9 cellular contexts compared by ENCODE assay signal in genomic region chr7:130493275-130493868, GRCh38. TPM values are rescaled to one million over a fixed set of nuclear protein-coding genes. Genes with fewer than 3 reads are reported as not detected.
DNase-seq lines count a peak whose midpoint lies in the region; ATAC-seq, FAIRE-seq and TF ChIP-seq lines count a peak whose summit lies in the region.
"Had no signal": no experiment of that assay in that cellular context is flagged by ENCODE, and none has a peak within 500 bp of the region (broad histone marks: within the 10 kb centered on the region; RNA-seq: fewer than 3 reads in every experiment).

No MANE protein-coding gene starts in this region.

- ATAC-seq in CD4-positive, alpha-beta T cell (ENCODE audit: poor library complexity), result no peak
- ATAC-seq in HG02938 (IDR thresholded peaks at IDR 0.05; ENCODE audit: unreplicated experiment), result no peak

- POLR2A ChIA-PET in CD4-positive, alpha-beta T cell (lab: Charles Lee), result no interaction called here
- POLR2A ChIA-PET in endothelial cell of umbilical vein (lab: Charles Lee), result no interaction called here

- intact Hi-C loops in CD4-positive, alpha-beta T cell (cut with DNase I, micrococcal nuclease), result loop anchor here in 1 of 2 experiments (5.0 kb wide), 1 partner anchor 421 kb away; the partner anchor contains the start of gene KLHDC10
- intact Hi-C loops in endothelial cell of umbilical vein (cut with micrococcal nuclease), result loop anchor here (2.0 kb wide), 1 partner anchor 67 kb away; no protein-coding TSS in a partner anchor

- CTCF ChIA-PET in CD4-positive, alpha-beta T cell (lab: Charles Lee), result no interaction called here
- CTCF ChIA-PET in endothelial cell of umbilical vein (lab: Charles Lee), result no interaction called here

- H3K27ac ChIP-seq in CD4-positive, alpha-beta T cell (ENCODE audit: low read depth, low read length), result no peak overlapping the region
- H3K27ac ChIP-seq in HUES6 (ENCODE audit: low read depth, low read length) (no peak overlapping the region), endothelial cell of umbilical vein (ENCODE audit: insufficient read depth, low read depth, low read length) (no peak overlapping the region), neural progenitor cell (no peak overlapping the region)

- DNase-seq in CD4-positive, alpha-beta T cell, result no peak
- DNase-seq in endothelial cell of umbilical vein (ENCODE audit: low read depth, low spot score) (peak; percentile 24), neural progenitor cell (ENCODE audit: low spot score) (peak; percentile 33), NK-92 (lab: John Stamatoyannopoulos, UW; ENCODE audit: unreplicated experiment) (no peak), SKM-1 (lab: John Stamatoyannopoulos, UW; ENCODE audit: unreplicated experiment) (no peak), GM19238 (ENCODE audit: insufficient read length, low spot score) (no peak)
- DNase-seq: activated CD4-positive, alpha-beta memory T cell treated with anti-CD3 and anti-CD28 coated beads for 36 hours had no signal

- H3K36me3 Mint-ChIP-seq in CD4-positive, alpha-beta T cell (ENCODE audit: low read depth), result peaks cover 7% of the 10 kb centered on the region
- H3K36me3 Mint-ChIP-seq in neural progenitor cell, result peaks cover 41% of the 10 kb centered on the region

- H3K4me1 Mint-ChIP-seq in CD4-positive, alpha-beta T cell (ENCODE audit: low read depth), result peaks cover 20% of the 10 kb centered on the region
- H3K4me1 Mint-ChIP-seq in neural progenitor cell, result peaks cover 40% of the 10 kb centered on the region

- dilution Hi-C loops in endothelial cell of umbilical vein (cut with MboI; ENCODE audit: extremely low pct_ligation_motif_present, low sequenced_read_pairs), result no loop called here

- peaks cover 56% of the 10 kb centered on the region for H3K27me3 Mint-ChIP-seq in CD4-positive, alpha-beta T cell
- peaks cover 6% of the 10 kb centered on the region for H3K27me3 Mint-ChIP-seq in neural progenitor cell (ENCODE audit: insufficient read depth, low read depth)

- no TSS peak for BruUV-seq in endothelial cell of umbilical vein (replicated peaks; lab: Mats Ljungman, UMichigan)

- H3K9me3 Mint-ChIP-seq in CD4-positive, alpha-beta T cell, result no peaks in the 10 kb centered on the region
- peaks cover 23% of the 10 kb centered on the region for H3K9me3 Mint-ChIP-seq in neural progenitor cell
- H3K9me3 Mint-ChIP-seq: activated CD4-positive, alpha-beta memory T cell treated with anti-CD3 and anti-CD28 coated beads for 36 hours had no signal

- no peak overlapping the region for H3K27ac Mint-ChIP-seq in CD4-positive, alpha-beta T cell
- H3K27ac Mint-ChIP-seq in neural progenitor cell, result peak overlapping the region; percentile 75
- H3K27ac Mint-ChIP-seq: activated CD4-positive, alpha-beta memory T cell treated with anti-CD3 and anti-CD28 coated beads for 36 hours had no signal

- peaks cover 22% of the 10 kb centered on the region for H3K4me1 ChIP-seq in HUES6 (ENCODE audit: control insufficient read depth, insufficient read depth, low read length)
- peaks cover 25% of the 10 kb centered on the region for H3K4me1 ChIP-seq in endothelial cell of umbilical vein (ENCODE audit: control insufficient read depth, extremely low read depth, insufficient read depth, low read length)
- peaks cover 15% of the 10 kb centered on the region for H3K4me1 ChIP-seq in neural progenitor cell

- peaks cover 25% of the 10 kb centered on the region for H3K27me3 ChIP-seq in CD4-positive, alpha-beta T cell (ENCODE audit: control insufficient read depth, insufficient read depth, low read length)
- H3K27me3 ChIP-seq in HUES6 (ENCODE audit: control insufficient read depth, insufficient read depth, low read length) (peaks cover 25% of the 10 kb centered on the region), endothelial cell of umbilical vein (ENCODE audit: control insufficient read depth in 2 of 2, insufficient read depth in 2 of 2, low read length in 2 of 2) (no peaks in the 10 kb centered on the region), neural progenitor cell (peaks cover 15% of the 10 kb centered on the region)

- H3K36me3 ChIP-seq in HUES6 (ENCODE audit: control insufficient read depth, insufficient read depth, low read length), result peaks cover 29% of the 10 kb centered on the region
- H3K36me3 ChIP-seq in endothelial cell of umbilical vein (ENCODE audit: control insufficient read depth in 2 of 2, extremely low read depth in 1 of 2, insufficient read depth in 2 of 2, low read length in 2 of 2), result no peaks in the 10 kb centered on the region
- peaks cover 6% of the 10 kb centered on the region for H3K36me3 ChIP-seq in neural progenitor cell

- H2AFZ ChIP-seq in endothelial cell of umbilical vein (ENCODE audit: low read depth, low read length) (no peak overlapping the region), neural progenitor cell (replicated peaks) (no peak overlapping the region)

- H3K79me2 ChIP-seq in endothelial cell of umbilical vein (ENCODE audit: control insufficient read depth, insufficient read depth, low read length) (no peaks in the 10 kb centered on the region), neural progenitor cell (ENCODE audit: low read depth) (peaks cover 64% of the 10 kb centered on the region)

- H4K20me1 ChIP-seq in endothelial cell of umbilical vein (replicated peaks; ENCODE audit: control insufficient read depth, extremely low read depth, insufficient read depth, low read length), result no peaks in the 10 kb centered on the region
- H4K20me1 ChIP-seq in neural progenitor cell (ENCODE audit: low read depth), result peaks cover 49% of the 10 kb centered on the region

- H3K9ac ChIP-seq in HUES6 (ENCODE audit: low read length) (peak overlapping the region; percentile 84), endothelial cell of umbilical vein (replicated peaks; ENCODE audit: extremely low read depth, insufficient read depth, low read length) (peak overlapping the region; percentile 19), neural progenitor cell (peak overlapping the region; percentile 22)

- TF ChIP-seq CTCF in CD4-positive, alpha-beta T cell (IDR thresholded peaks at IDR 0.05), result no peak
- no peak for TF ChIP-seq CTCF in endothelial cell of umbilical vein (IDR thresholded peaks at IDR 0.05; ENCODE audit: extremely low read depth in 1 of 2, insufficient read depth in 1 of 2, low read depth in 1 of 2, low read length in 2 of 2)
- TF ChIP-seq CTCF in neural progenitor cell (IDR thresholded peaks at IDR 0.05), result no peak

- no peak for TF ChIP-seq POLR2A in endothelial cell of umbilical vein (IDR thresholded peaks at IDR 0.05; ENCODE audit: low read depth, low read length)

- no peaks in the 10 kb centered on the region for H3K9me1 ChIP-seq in endothelial cell of umbilical vein (replicated peaks; ENCODE audit: control insufficient read depth, extremely low read depth, insufficient read depth, low read length)

- H3K9me3 ChIP-seq in CD4-positive, alpha-beta T cell (ENCODE audit: control insufficient read depth, low read length), result no peaks in the 10 kb centered on the region
- H3K9me3 ChIP-seq in HUES6 (ENCODE audit: control insufficient read depth, insufficient read depth, low read depth, low read length) (peaks cover 9% of the 10 kb centered on the region; the same call in 1 of the 2 replicates), endothelial cell of umbilical vein (replicated peaks; ENCODE audit: control insufficient read depth, insufficient read depth, low read length) (no peaks in the 10 kb centered on the region), neural progenitor cell (ENCODE audit: low read depth) (no peaks in the 10 kb centered on the region)

- H3K4me3 ChIP-seq in HUES6 (ENCODE audit: low read depth, low read length) (peak overlapping the region; percentile 73), endothelial cell of umbilical vein (replicated peaks in 1 of 3; ENCODE audit: insufficient read depth in 1 of 3, low read depth in 1 of 3, low read length in 3 of 3) (peak overlapping the region in 2 of 3 experiments; percentile 29 to 55), neural progenitor cell (peak overlapping the region; percentile 64)

- H3K4me2 ChIP-seq in endothelial cell of umbilical vein (ENCODE audit: insufficient read depth, low read length) (peak overlapping the region; percentile 49), neural progenitor cell (peak overlapping the region; percentile 79)

- H3F3A ChIP-seq in neural progenitor cell (ENCODE audit: low read depth), result peaks cover 22% of the 10 kb centered on the region

- no peak for FAIRE-seq in endothelial cell of umbilical vein (lab: Jason Lieb, UNC)

- H3K4me3 Mint-ChIP-seq in CD4-positive, alpha-beta T cell, result peak overlapping the region; percentile 69
- H3K4me3 Mint-ChIP-seq in neural progenitor cell, result peak overlapping the region; percentile 95
- H3K4me3 Mint-ChIP-seq: activated CD4-positive, alpha-beta memory T cell treated with anti-CD3 and anti-CD28 coated beads for 36 hours had no signal

TF ChIP-seq in endothelial cell of umbilical vein, 7 proteins besides CTCF, POLR2A, EP300 and RAD21 (continues in another document):
- TF ChIP-seq FOS (IDR thresholded peaks at IDR 0.05; ENCODE audit: borderline replicate concordance, insufficient read depth, low read length) (peak; percentile 22), MAX (IDR thresholded peaks at IDR 0.05; ENCODE audit: insufficient read depth, insufficient read length) (no peak)

RNA-seq across cellular contexts. Expression of gene MEST, which starts 1.5 kb away (rescaled TPM):
- 1 to 10 TPM; 2.7 to 2.9 TPM for total RNA-seq in CD4-positive, alpha-beta T cell
- 52.6 and 62.1 TPM in 2 replicates for total RNA-seq in endothelial cell of umbilical vein
- polyA plus RNA-seq in endothelial cell of umbilical vein, result 44.3 and 46.7 TPM in 2 replicates
- 56.2 and 58.6 TPM in 2 replicates for polyA plus RNA-seq in endothelial cell of umbilical vein (2011; cell fraction: cytosol; rRNA removed)
- polyA plus RNA-seq in endothelial cell of umbilical vein (2011; cell fraction: nucleus; rRNA removed), result 35.2 and 42.6 TPM in 2 replicates
- polyA plus RNA-seq in endothelial cell of umbilical vein (2012), result 75.3 and 78.8 TPM in 2 replicates
- 90.2 and 125 TPM in 2 replicates for polyA minus RNA-seq in endothelial cell of umbilical vein
- 41.6 TPM for polyA minus RNA-seq in endothelial cell of umbilical vein (2011; cell fraction: cytosol; rRNA and poly(A)+ RNA removed)
- 26.0 and 49.8 TPM in 2 replicates for polyA minus RNA-seq in endothelial cell of umbilical vein (2011; cell fraction: nucleus; rRNA and poly(A)+ RNA removed)
- 364 and 431 TPM in 2 replicates for total RNA-seq in neural progenitor cell (ENCODE audit: low replicate concordance)

RNA-seq across cellular contexts. Expression of gene CEP41, which starts 52.6 kb away (rescaled TPM):
- total RNA-seq in CD4-positive, alpha-beta T cell, result 1 to 10 TPM; 3.3 to 4.8 TPM
- total RNA-seq in endothelial cell of umbilical vein (25.9 and 26.8 TPM in 2 replicates), neural progenitor cell (ENCODE audit: low replicate concordance) (14.5 and 16.5 TPM in 2 replicates)
- polyA plus RNA-seq in endothelial cell of umbilical vein, result 15.5 and 19.5 TPM in 2 replicates
- polyA plus RNA-seq in endothelial cell of umbilical vein (2011; cell fraction: cytosol; rRNA removed), result 18.5 and 22.4 TPM in 2 replicates
- 24.1 and 24.3 TPM in 2 replicates for polyA plus RNA-seq in endothelial cell of umbilical vein (2011; cell fraction: nucleus; rRNA removed)
- polyA plus RNA-seq in endothelial cell of umbilical vein (2012), result 16.5 and 17.0 TPM in 2 replicates
- polyA minus RNA-seq in endothelial cell of umbilical vein, result 16.0 and 21.5 TPM in 2 replicates
- polyA minus RNA-seq in endothelial cell of umbilical vein (2011; cell fraction: cytosol; rRNA and poly(A)+ RNA removed), result 5.7 TPM
- 11.5 and 17.6 TPM in 2 replicates for polyA minus RNA-seq in endothelial cell of umbilical vein (2011; cell fraction: nucleus; rRNA and poly(A)+ RNA removed)

Comparison
In these comparisons a context has a peak if more than half of its experiments do, and no peak if none do; other contexts are left out.
1. DNase-seq: peak in endothelial cell of umbilical vein (single experiment) and neural progenitor cell (single experiment); none in CD4-positive, alpha-beta T cell (0 of 10), NK-92 (single experiment), SKM-1 (single experiment) and GM19238 (single experiment).
2. H3K9ac ChIP-seq: peak in every context shown above with its lines; median percentile 84 in HUES6; 22 in neural progenitor cell; 19 in endothelial cell of umbilical vein.
3. RNA of gene MEST, which starts 1.5 kb away (total RNA-seq): 364 to 431 TPM in neural progenitor cell and 52.6 to 62.1 TPM in endothelial cell of umbilical vein; 2.7 to 2.9 TPM in CD4-positive, alpha-beta T cell; every median in the first group is over 10 times any median in the second.
4. Peak in every context shown above with its lines, with median percentiles within 50 percentile points of each other: H3K4me3 ChIP-seq.